Comparison of ENCODE assay signal across 21 cellular contexts in genomic region chr10:103382769-103383168, GRCh38.
"Had no signal": no experiment of that assay in that cellular context is flagged by ENCODE, and none has a peak within 500 bp of the region (broad histone marks: within the 10 kb centered on the region; RNA-seq: fewer than 3 reads in every experiment).

No MANE protein-coding gene starts in this region.

- H3K27me3 Mint-ChIP-seq: activated CD4-positive, alpha-beta memory T cell treated with anti-CD3 and anti-CD28 coated beads for 36 hours; activated CD4-positive, alpha-beta T cell treated with anti-CD3 and anti-CD28 coated beads for 36 hours; activated naive CD8-positive, alpha-beta T cell treated with anti-CD3 and anti-CD28 coated beads for 36 hours; progenitor cell of endocrine pancreas; stimulated activated naive CD8-positive, alpha-beta T cell treated with anti-CD3 and anti-CD28 coated beads, Interleukin-15, Interleukin-2, amounts not matched to agents 100 ng/mL and 50 ng/mL, for 24 hours had no signal

- H3K9me3 Mint-ChIP-seq: activated CD4-positive, alpha-beta memory T cell treated with anti-CD3 and anti-CD28 coated beads for 36 hours; activated naive CD8-positive, alpha-beta T cell treated with anti-CD3 and anti-CD28 coated beads for 36 hours; endodermal cell; neural crest cell; stimulated activated naive CD8-positive, alpha-beta T cell treated with anti-CD3 and anti-CD28 coated beads, Interleukin-15, Interleukin-2, amounts not matched to agents 100 ng/mL and 50 ng/mL, for 24 hours had no signal

- H3K4me1 Mint-ChIP-seq: activated CD4-positive, alpha-beta T cell treated with anti-CD3 and anti-CD28 coated beads for 36 hours; activated naive CD8-positive, alpha-beta T cell treated with anti-CD3 and anti-CD28 coated beads for 36 hours; endodermal cell; neural crest cell had no signal

- H3K4me3 Mint-ChIP-seq: activated CD4-positive, alpha-beta memory T cell treated with anti-CD3 and anti-CD28 coated beads for 36 hours; activated CD4-positive, alpha-beta T cell treated with anti-CD3 and anti-CD28 coated beads for 36 hours; activated naive CD8-positive, alpha-beta T cell treated with anti-CD3 and anti-CD28 coated beads for 36 hours; endodermal cell; neural crest cell; stimulated activated naive CD8-positive, alpha-beta T cell treated with anti-CD3 and anti-CD28 coated beads, Interleukin-15, Interleukin-2, amounts not matched to agents 100 ng/mL and 50 ng/mL, for 24 hours had no signal

- H3K27ac Mint-ChIP-seq: activated CD4-positive, alpha-beta memory T cell treated with anti-CD3 and anti-CD28 coated beads for 36 hours; activated CD4-positive, alpha-beta T cell treated with anti-CD3 and anti-CD28 coated beads for 36 hours; activated naive CD8-positive, alpha-beta T cell treated with anti-CD3 and anti-CD28 coated beads for 36 hours; endodermal cell; progenitor cell of endocrine pancreas; stimulated activated naive CD8-positive, alpha-beta T cell treated with anti-CD3 and anti-CD28 coated beads, Interleukin-15, Interleukin-2, amounts not matched to agents 100 ng/mL and 50 ng/mL, for 24 hours had no signal

- H3K27ac ChIP-seq: body of pancreas, dorsolateral prefrontal cortex, tibial nerve, WERI-Rb-1 had no signal

- H3K9me3 ChIP-seq: body of pancreas, tibial nerve had no signal

- DNase-seq: activated CD4-positive, alpha-beta memory T cell treated with anti-CD3 and anti-CD28 coated beads for 36 hours; activated CD4-positive, alpha-beta T cell treated with anti-CD3 and anti-CD28 coated beads for 36 hours; activated naive CD4-positive, alpha-beta T cell; activated naive CD8-positive, alpha-beta T cell treated with anti-CD3 and anti-CD28 coated beads for 36 hours; body of pancreas; central memory CD4-positive, alpha-beta T cell; dorsolateral prefrontal cortex; endodermal cell; foreskin melanocyte; glutamatergic neuron; kidney; stimulated activated CD4-positive, alpha-beta T cell treated with anti-CD3 and anti-CD28 coated beads, Interleukin-12 subunit alpha, Interleukin-12 subunit beta, amount 100 ng/mL, for 4 hours; stimulated activated CD4-positive, alpha-beta T cell treated with anti-CD3 and anti-CD28 coated beads, Interleukin-1b, Interleukin-23, amount 100 ng/mL, for 48 hours; WERI-Rb-1 had no signal

- H3K27me3 ChIP-seq: body of pancreas, dorsolateral prefrontal cortex, tibial nerve had no signal

- H3K4me1 ChIP-seq: body of pancreas, tibial nerve had no signal

- H3K4me3 ChIP-seq: body of pancreas, dorsolateral prefrontal cortex, tibial nerve had no signal

- ATAC-seq: activated CD4-positive, alpha-beta T cell treated with anti-CD3 and anti-CD28 coated beads for 36 hours; body of pancreas; left lobe of liver had no signal

- FAIRE-seq: colon, kidney, urothelium cell line had no signal
